ENCODE assay signal across 26 cellular contexts in the genomic region with DNA sequence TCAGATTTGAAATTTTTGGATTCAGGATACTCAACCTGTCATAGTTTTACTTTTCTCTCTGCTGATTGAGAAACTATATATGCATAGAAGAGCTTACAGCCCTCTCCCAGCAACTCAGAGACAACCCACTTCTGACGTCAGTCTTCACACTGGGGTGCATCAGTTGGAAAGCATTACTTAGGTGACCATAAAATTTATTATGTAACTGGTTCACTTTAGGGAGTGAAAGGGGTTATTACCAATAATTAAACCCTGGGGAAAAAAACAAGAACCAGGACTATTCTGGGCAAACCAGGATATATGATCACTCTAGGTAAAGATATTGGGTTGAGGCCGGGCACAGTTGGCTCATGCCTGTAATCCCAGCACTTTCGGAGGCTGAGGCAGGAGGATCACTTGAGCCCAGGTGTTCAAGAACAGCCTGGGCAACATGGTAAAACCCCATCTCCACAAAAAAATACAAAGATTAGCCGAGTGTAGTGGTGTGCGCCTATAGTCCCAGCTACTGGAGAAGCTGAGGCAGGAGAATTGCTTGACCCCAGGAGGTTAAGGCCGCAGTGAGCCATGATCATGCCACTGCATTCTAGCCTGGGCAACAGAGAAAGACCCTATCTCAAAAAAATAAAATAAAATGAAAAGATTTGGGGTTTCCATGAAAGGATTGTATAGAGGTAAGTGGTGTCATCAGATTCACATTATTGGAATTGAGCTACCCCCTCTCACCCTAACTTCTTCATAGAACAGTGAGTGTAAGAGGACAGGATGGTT.
"Had no signal": no experiment of that assay in that cellular context is flagged by ENCODE, and none has a peak within 500 bp of the region (broad histone marks: within the 10 kb centered on the region; RNA-seq: fewer than 3 reads in every experiment).

No MANE protein-coding gene starts in this region.

- H3K27ac ChIP-seq: brain microvascular endothelial cell, coronary artery, dorsolateral prefrontal cortex, WERI-Rb-1 had no signal

- DNase-seq: activated B cell treated with CpG ODN at 0.5 μM for 24 hours; activated CD4-positive, alpha-beta T cell treated with anti-CD3 and anti-CD28 coated beads for 48 hours; activated CD4-positive, alpha-beta T cell treated with anti-CD3 and anti-CD28 coated beads, Interleukin-2, amount 50 U/mL, for 1 hour; activated CD4-positive, alpha-beta T cell treated with anti-CD3 and anti-CD28 coated beads, Interleukin-2, amount 50 U/mL, for 48 hours; activated CD8-positive, alpha-beta memory T cell treated with anti-CD3 and anti-CD28 coated beads for 24 hours; activated CD8-positive, alpha-beta T cell treated with anti-CD3 and anti-CD28 coated beads for 36 hours; activated effector memory CD4-positive, alpha-beta T cell treated with Interleukin-2 at 50 U/mL for 16 hours; activated gamma-delta T cell treated with Interleukin-2 at 50 U/mL for 16 hours; activated naive CD4-positive, alpha-beta T cell treated with anti-CD3 and anti-CD28 coated beads, Interleukin-2, amount 50 U/mL, for 16 hours; activated naive CD4-positive, alpha-beta T cell treated with Interleukin-2 at 50 U/mL for 16 hours; activated T-cell treated with anti-CD3 and anti-CD28 coated beads, Interleukin-2, amount 50 U/mL, for 4 hours; amniotic stem cell; anterior cingulate cortex; brain microvascular endothelial cell; dorsolateral prefrontal cortex; effector memory CD4-positive, alpha-beta T cell; endodermal cell; foreskin fibroblast; head of caudate nucleus; T-helper 17 cell; T1000; WERI-Rb-1 had no signal

- H3K4me3 ChIP-seq: coronary artery, dorsolateral prefrontal cortex had no signal

- ATAC-seq: activated CD4-positive, CD25-positive, alpha-beta regulatory T cell treated with anti-CD3 and anti-CD28 coated beads, Interleukin-2, amount 50 U/mL, for 24 hours; activated CD8-positive, alpha-beta T cell treated with anti-CD3 and anti-CD28 coated beads for 36 hours; activated T-cell treated with anti-CD3 and anti-CD28 coated beads, Interleukin-2, amount 50 U/mL, for 4 hours; activated T-helper 17 cell treated with anti-CD3 and anti-CD28 coated beads, Interleukin-2, amount 50 U/mL, for 72 hours; esophagus mucosa; T-helper 17 cell had no signal

- H3K36me3 ChIP-seq: brain microvascular endothelial cell, WERI-Rb-1 had no signal
